In genomic region chr22:17656870-17657269, GRCh38 we compare ENCODE assay signal across 6 cellular contexts. TPM values are rescaled to one million over a fixed set of nuclear protein-coding genes. Genes with fewer than 3 reads are reported as not detected.
DNase-seq lines count a peak whose midpoint lies in the region; ATAC-seq and TF ChIP-seq lines count a peak whose summit lies in the region.
"Not testable (repeated sequence)": the region's sequence is repeated elsewhere in the genome, so short reads cannot be mapped to it uniquely, and the experiment has no call there.

No MANE protein-coding gene starts in this region.

- not testable (repeated sequence) for H3K27me3 ChIP-seq in PC-3 (ENCODE audit: low read length); adipocyte (replicated peaks; ENCODE audit: control insufficient read depth, insufficient read depth, low read length); mesenchymal stem cell (ENCODE audit: control insufficient read depth in 1 of 2, insufficient read depth in 1 of 2, low read length in 2 of 2)

- not testable (repeated sequence) for H2BK12ac ChIP-seq in mesenchymal stem cell (ENCODE audit: low read length in 2 of 2)

- not testable (repeated sequence) for H3K9ac ChIP-seq in PC-3 (ENCODE audit: low read length)
- H3K9ac ChIP-seq in adipocyte (ENCODE audit: low read length) = peak overlapping the region; percentile 54
- H3K9ac ChIP-seq in mesenchymal stem cell (ENCODE audit: low read length) = peak overlapping the region; percentile 49

- 96% methylated on average over 10 of the region's 10 CpGs for WGBS in mesenchymal stem cell

- not testable (repeated sequence) for H4K20me1 ChIP-seq in PC-3 (ENCODE audit: low read length)

- DNase-seq in Calu3; PC-3; adipocyte (ENCODE audit: low read depth); MCF 10A (ENCODE audit: unreplicated experiment); mesenchymal stem cell; stimulated activated effector memory CD8-positive, alpha-beta T cell treated with anti-CD3 and anti-CD28 coated beads, Interleukin-12 subunit alpha, Interleukin-12 subunit beta, amount 100 ng/mL, for 72 hours (ENCODE audit: low spot score in 2 of 2): not testable (repeated sequence)

- not testable (repeated sequence) for H3K14ac ChIP-seq in mesenchymal stem cell (ENCODE audit: low read length in 2 of 2)

- not testable (repeated sequence) for H3K79me2 ChIP-seq in PC-3 (ENCODE audit: low read length)

- not testable (repeated sequence) for H3K36me3 ChIP-seq in PC-3 (ENCODE audit: low read depth, low read length)
- H3K36me3 ChIP-seq in adipocyte (ENCODE audit: control insufficient read depth, insufficient read depth, low read length, severe bottlenecking) (peaks cover 36% of the 10 kb centered on the region), mesenchymal stem cell (ENCODE audit: control insufficient read depth in 1 of 2, insufficient read depth in 2 of 2, low read depth in 1 of 2, low read length in 2 of 2) (peaks cover 12 to 18% of the 10 kb centered on the region in 2 experiments)

- H3K4ac ChIP-seq in mesenchymal stem cell (ENCODE audit: low read depth in 1 of 2, low read length in 2 of 2) = not testable (repeated sequence)

- not testable (repeated sequence) for H3K23ac ChIP-seq in mesenchymal stem cell (ENCODE audit: low read length in 2 of 2)

- H3F3A ChIP-seq in PC-3 (ENCODE audit: low read length, unreplicated experiment) = not testable (repeated sequence)

- H3K18ac ChIP-seq in mesenchymal stem cell (ENCODE audit: low read depth in 1 of 2, low read length in 2 of 2) = not testable (repeated sequence)

- H2BK15ac ChIP-seq in mesenchymal stem cell (ENCODE audit: low read depth, poor library complexity, severe bottlenecking) = not testable (repeated sequence)

- not testable (repeated sequence) for H2BK5ac ChIP-seq in mesenchymal stem cell (ENCODE audit: low read depth, low read length, poor library complexity, severe bottlenecking)

- H2AFZ ChIP-seq in PC-3 (ENCODE audit: low read length); mesenchymal stem cell (ENCODE audit: low read depth, low read length): not testable (repeated sequence)

- peaks cover 18% of the 10 kb centered on the region for H3K4me1 Mint-ChIP-seq in Calu3 (ENCODE audit: low read depth, unreplicated experiment)
- H3K4me1 Mint-ChIP-seq in MCF 10A (ENCODE audit: insufficient read depth, unreplicated experiment); stimulated activated effector memory CD8-positive, alpha-beta T cell treated with anti-CD3 and anti-CD28 coated beads, Interleukin-12 subunit alpha, Interleukin-12 subunit beta, amount 100 ng/mL, for 72 hours: not testable (repeated sequence)

- not testable (repeated sequence) for H3K27ac ChIP-seq in PC-3 (ENCODE audit: low read length); mesenchymal stem cell (ENCODE audit: low read length, poor library complexity, severe bottlenecking)

- not testable (repeated sequence) for H3K27ac Mint-ChIP-seq in Calu3 (ENCODE audit: unreplicated experiment); MCF 10A (ENCODE audit: low read depth, unreplicated experiment)
- H3K27ac Mint-ChIP-seq in stimulated activated effector memory CD8-positive, alpha-beta T cell treated with anti-CD3 and anti-CD28 coated beads, Interleukin-12 subunit alpha, Interleukin-12 subunit beta, amount 100 ng/mL, for 72 hours = peak overlapping the region; percentile 16

- CTCF ChIA-PET in Calu3 (lab: Charles Lee); MCF 10A (lab: Yijun Ruan, JAX): not testable (repeated sequence)
- CTCF ChIA-PET in PC-3 (lab: Charles Lee) = interaction anchor here (0.7 kb wide), 1 partner anchor 18 kb away, joined by 3 read pairs; no protein-coding TSS in a partner anchor

- not testable (repeated sequence) for H3K9me2 ChIP-seq in PC-3 (replicated peaks; ENCODE audit: low read length)

- ATAC-seq in PC-3; stimulated activated effector memory CD8-positive, alpha-beta T cell treated with anti-CD3 and anti-CD28 coated beads, Interleukin-12 subunit alpha, Interleukin-12 subunit beta, amount 100 ng/mL, for 72 hours: not testable (repeated sequence)

- H3K4me2 ChIP-seq in PC-3 (ENCODE audit: low read length); mesenchymal stem cell (ENCODE audit: low read length, poor library complexity, severe bottlenecking): not testable (repeated sequence)

- peaks cover 16% of the 10 kb centered on the region for H3K79me1 ChIP-seq in mesenchymal stem cell (replicated peaks; ENCODE audit: low read length, poor library complexity, severe bottlenecking)

- H3K9me3 ChIP-seq in PC-3 (ENCODE audit: low read length); adipocyte (ENCODE audit: control insufficient read depth, low read length); mesenchymal stem cell (ENCODE audit: control insufficient read depth, low read length): not testable (repeated sequence)

- H3K27me3 Mint-ChIP-seq in Calu3 (ENCODE audit: unreplicated experiment); MCF 10A (ENCODE audit: insufficient read depth, unreplicated experiment): not testable (repeated sequence)

- not testable (repeated sequence) for H3K9me3 Mint-ChIP-seq in Calu3 (ENCODE audit: low read depth, unreplicated experiment); MCF 10A (ENCODE audit: unreplicated experiment); stimulated activated effector memory CD8-positive, alpha-beta T cell treated with anti-CD3 and anti-CD28 coated beads, Interleukin-12 subunit alpha, Interleukin-12 subunit beta, amount 100 ng/mL, for 72 hours

- intact Hi-C loops in Calu3 (cut with micrococcal nuclease; ENCODE audit: unreplicated experiment); PC-3 (cut with micrococcal nuclease); MCF 10A (cut with micrococcal nuclease): not testable (repeated sequence)

- not testable (repeated sequence) for H2AK5ac ChIP-seq in mesenchymal stem cell (ENCODE audit: low read length, severe bottlenecking)

- TSS peak; percentile 30 for BruUV-seq in Calu3 (replicated peaks; lab: Mats Ljungman, UMichigan)
- TSS peak; percentile 25 for BruUV-seq in PC-3 (replicated peaks; lab: Mats Ljungman, UMichigan)
- BruUV-seq in MCF 10A (replicated peaks; lab: Mats Ljungman, UMichigan) = TSS peak; percentile 42

- H4K8ac ChIP-seq in mesenchymal stem cell (ENCODE audit: low read length) = not testable (repeated sequence)

- POLR2A ChIA-PET in PC-3 (lab: Charles Lee; ENCODE audit: unreplicated experiment) = not testable (repeated sequence)
- POLR2A ChIA-PET in MCF 10A (lab: Yijun Ruan, JAX) = interaction anchor here (2.5 kb wide), 1 partner anchor 18 kb away, joined by 10 read pairs; the partner anchor contains the start of gene BCL2L13

- not testable (repeated sequence) for H3K4me3 Mint-ChIP-seq in Calu3 (ENCODE audit: low read depth, unreplicated experiment); MCF 10A (ENCODE audit: unreplicated experiment); stimulated activated effector memory CD8-positive, alpha-beta T cell treated with anti-CD3 and anti-CD28 coated beads, Interleukin-12 subunit alpha, Interleukin-12 subunit beta, amount 100 ng/mL, for 72 hours

- H3K4me1 ChIP-seq in PC-3 (ENCODE audit: insufficient read depth, low read length); mesenchymal stem cell (ENCODE audit: control insufficient read depth, insufficient read depth, low read depth, low read length): not testable (repeated sequence)
- peaks cover 16% of the 10 kb centered on the region for H3K4me1 ChIP-seq in adipocyte (ENCODE audit: control insufficient read depth, insufficient read depth, low read length)

- H3K36me3 Mint-ChIP-seq in Calu3 (ENCODE audit: insufficient read depth, unreplicated experiment) = not testable (repeated sequence)
- peaks cover 71% of the 10 kb centered on the region for H3K36me3 Mint-ChIP-seq in MCF 10A (ENCODE audit: insufficient read depth, unreplicated experiment)
- H3K36me3 Mint-ChIP-seq in stimulated activated effector memory CD8-positive, alpha-beta T cell treated with anti-CD3 and anti-CD28 coated beads, Interleukin-12 subunit alpha, Interleukin-12 subunit beta, amount 100 ng/mL, for 72 hours = peaks cover 72% of the 10 kb centered on the region

- not testable (repeated sequence) for H2BK120ac ChIP-seq in mesenchymal stem cell (ENCODE audit: low read depth, low read length)

- TF ChIP-seq CTCF in Calu3 (IDR thresholded peaks at IDR 0.05; ENCODE audit: unreplicated experiment); PC-3 (conservative IDR thresholded peaks at IDR 0.05; ENCODE audit: low read depth, low read length); MCF 10A (IDR thresholded peaks at IDR 0.05; ENCODE audit: unreplicated experiment): not testable (repeated sequence)

- H3K4me3 ChIP-seq in PC-3 (ENCODE audit: low read length); adipocyte (ENCODE audit: low read length): not testable (repeated sequence)
- peak overlapping the region in 1 of 2 experiments; percentile 37 for H3K4me3 ChIP-seq in mesenchymal stem cell (ENCODE audit: insufficient read depth in 1 of 2, low read depth in 1 of 2, low read length in 2 of 2)

- not testable (repeated sequence) for H4K91ac ChIP-seq in mesenchymal stem cell (ENCODE audit: low read length)

RNA-seq across cellular contexts. Expression of gene BCL2L13, which starts 18.3 kb away (rescaled TPM):
- total RNA-seq in Calu3 (2022) (47.1 and 49.3 TPM in 2 replicates), PC-3 (2014; rRNA removed) (31.3 TPM in 2 replicates), MCF 10A (2022) (53.6 and 75.1 TPM in 2 replicates)
- polyA plus RNA-seq in mesenchymal stem cell (2013, experiment 1 of 2) = 32.3 TPM
- polyA plus RNA-seq in mesenchymal stem cell (2013, experiment 2 of 2) = 31.2 TPM

RNA-seq across cellular contexts. Expression of gene ATP6V1E1, which starts 28.3 kb away (rescaled TPM):
- 105 and 116 TPM in 2 replicates for total RNA-seq in Calu3 (2022)
- total RNA-seq in PC-3 (2014; rRNA removed) = 74.6 and 89.9 TPM in 2 replicates
- total RNA-seq in MCF 10A (2022) = 86.4 and 114 TPM in 2 replicates
- polyA plus RNA-seq in mesenchymal stem cell (2013, experiment 1 of 2) = 206 TPM
- 208 TPM for polyA plus RNA-seq in mesenchymal stem cell (2013, experiment 2 of 2)
